Comparison of ENCODE assay signal across 8 cellular contexts in the genomic region with DNA sequence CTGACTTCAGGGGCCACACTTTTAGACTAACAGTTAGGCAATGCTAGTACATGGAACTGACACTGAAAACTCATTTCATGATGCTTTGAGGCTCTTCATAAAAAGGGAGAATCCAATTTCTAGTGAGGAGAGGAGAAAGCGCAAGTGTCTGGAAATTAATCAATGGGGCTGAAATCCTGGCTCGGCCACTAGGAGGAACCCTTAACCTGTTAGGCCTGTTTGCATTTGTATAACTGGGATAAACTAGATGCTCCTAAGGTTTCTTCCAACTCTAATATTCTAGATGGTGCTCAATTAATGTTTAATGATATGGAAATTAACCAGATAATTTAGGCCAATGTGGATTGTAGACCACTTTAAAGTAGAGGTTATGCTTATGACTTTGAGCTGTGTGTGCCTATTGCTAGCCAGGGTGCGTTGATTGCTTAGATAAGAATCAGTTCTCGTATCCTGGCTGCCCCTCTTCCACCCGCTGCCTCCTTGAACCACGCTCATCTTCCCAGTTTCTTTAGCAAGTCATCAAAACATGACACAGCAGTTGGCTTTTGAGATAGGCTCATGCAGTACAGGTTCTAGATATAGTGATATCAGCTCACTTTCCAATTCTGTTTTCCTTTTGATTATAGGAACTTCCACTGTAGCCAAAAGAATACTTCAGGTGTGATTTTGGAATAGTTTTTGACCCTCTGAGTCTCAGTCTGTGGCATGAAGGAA. TPM values are rescaled to one million over a fixed set of nuclear protein-coding genes. Genes with fewer than 3 reads are reported as not detected.
DNase-seq lines count a peak whose midpoint lies in the region; TF ChIP-seq lines count a peak whose summit lies in the region.

No MANE protein-coding gene starts in this region.

- no peak overlapping the region for H3K27ac ChIP-seq in 22Rv1

- no peak overlapping the region for H3K4me3 ChIP-seq in fibroblast of pulmonary artery (replicated peaks; ENCODE audit: low read depth, low read length)

- peak; percentile 15 for DNase-seq in GM03348 (ENCODE audit: low spot score)
- peak; percentile 47 for DNase-seq in OCI-M1 (lab: John Stamatoyannopoulos, UW)
- peak; percentile 17 for DNase-seq in fibroblast of pulmonary artery (ENCODE audit: low read depth)
- no peak for DNase-seq in ureter (ENCODE audit: low spot score)
- no peak for DNase-seq in activated CD4-positive, alpha-beta T cell treated with anti-CD3 and anti-CD28 coated beads for 4 hours
- no peak for DNase-seq in amniotic stem cell (lab: John Stamatoyannopoulos, UW)
- no peak for DNase-seq in activated CD4-positive, CD25-positive, alpha-beta regulatory T cell treated with anti-CD3 and anti-CD28 coated beads, Interleukin-2, amount 50 U/mL, for 72 hours

- TF ChIP-seq CTCF in 22Rv1 (IDR thresholded peaks at IDR 0.05) (peak; percentile 76), fibroblast of pulmonary artery (IDR thresholded peaks at IDR 0.05; ENCODE audit: low read length, missing control alignments) (peak; percentile 46)

RNA-seq across cellular contexts. Expression of a gene that starts 16.8 kb away (rescaled TPM):
- 51.9 TPM for total RNA-seq in ureter

Comparison
In these comparisons a context has a peak if more than half of its experiments do, and no peak if none do; other contexts are left out.
1. DNase-seq: peak in GM03348 (single experiment), OCI-M1 (single experiment) and fibroblast of pulmonary artery (single experiment); none in ureter (single experiment), activated CD4-positive, alpha-beta T cell treated with anti-CD3 and anti-CD28 coated beads for 4 hours (0 of 2), amniotic stem cell (single experiment) and activated CD4-positive, CD25-positive, alpha-beta regulatory T cell treated with anti-CD3 and anti-CD28 coated beads, Interleukin-2, amount 50 U/mL, for 72 hours (single experiment).